ENCODE assay signal across 8 cellular contexts in the genomic region with DNA sequence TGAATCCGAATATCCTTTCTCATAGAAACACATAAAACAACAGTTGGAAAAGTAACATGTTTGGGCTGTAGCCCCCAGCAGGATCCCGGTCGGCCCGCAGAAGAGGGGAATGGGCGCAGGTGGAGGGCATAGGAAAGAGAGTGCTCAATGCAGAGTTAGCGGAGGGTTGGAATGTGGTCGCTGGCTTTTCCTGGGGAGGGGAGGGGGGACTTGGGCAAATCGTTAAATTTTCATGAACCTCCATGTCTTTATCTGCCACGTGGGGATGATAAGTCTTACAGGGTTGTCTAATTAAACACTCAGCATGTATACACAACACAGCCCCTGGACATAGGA. TPM values are rescaled to one million over a fixed set of nuclear protein-coding genes. Genes with fewer than 3 reads are reported as not detected.
DNase-seq lines count a peak whose midpoint lies in the region; ATAC-seq and TF ChIP-seq lines count a peak whose summit lies in the region.

No MANE protein-coding gene starts in this region.

- CTCF ChIA-PET in Panc1 (lab: Charles Lee) = no interaction called here

- DNase-seq in GM12864 (ENCODE audit: low read depth) (no peak), Panc1 (ENCODE audit: low read depth, low spot score) (no peak), esophagus muscularis mucosa (ENCODE audit: extremely low spot score) (no peak), prostate gland (ENCODE audit: low spot score) (no peak), NCI-H524 (lab: John Stamatoyannopoulos, UW) (no peak)

- no peaks in the 10 kb centered on the region for H3K27me3 ChIP-seq in Panc1 (ENCODE audit: control insufficient read depth, insufficient read depth, low read length)
- no peaks in the 10 kb centered on the region for H3K27me3 ChIP-seq in esophagus muscularis mucosa
- H3K27me3 ChIP-seq in prostate gland (replicated peaks; ENCODE audit: insufficient read depth) = no peaks in the 10 kb centered on the region

- WGBS in esophagus muscularis mucosa = 8% methylated on average over 9 of the region's 9 CpGs
- 10% methylated on average over 9 of the region's 9 CpGs for WGBS in prostate gland

- peak overlapping the region; percentile 81 for H3K4me3 ChIP-seq in GM12864 (ENCODE audit: low read depth, low read length)
- H3K4me3 ChIP-seq in Panc1 (ENCODE audit: low read depth in 2 of 2, low read length in 2 of 2) = peak overlapping the region; percentile 68 to 71
- peak overlapping the region; percentile 64 to 77 (median 69) for H3K4me3 ChIP-seq in esophagus muscularis mucosa
- peak overlapping the region; percentile 37 to 48 for H3K4me3 ChIP-seq in prostate gland

- TF ChIP-seq CTCF in GM12864 (IDR thresholded peaks at IDR 0.05; ENCODE audit: low read depth, low read length, missing control alignments) = no peak
- TF ChIP-seq CTCF in Panc1 (IDR thresholded peaks at IDR 0.05) = no peak
- TF ChIP-seq CTCF in esophagus muscularis mucosa (IDR thresholded peaks at IDR 0.05) = no peak
- TF ChIP-seq CTCF in prostate gland (IDR thresholded peaks at IDR 0.05) = no peak

- intact Hi-C loops in Panc1 (cut with micrococcal nuclease; ENCODE audit: unreplicated experiment) (no loop called here), esophagus muscularis mucosa (cut with DNase I) (loop anchor here (2.0 kb wide), 1 partner anchor 60 kb away; a partner anchor contains a TSS), prostate gland (cut with DNase I) (loop anchor here (5.0 kb wide), 1 partner anchor 62 kb away; a partner anchor contains a TSS)

- POLR2A ChIA-PET in Panc1 (lab: Charles Lee) = no interaction called here

- no peaks in the 10 kb centered on the region for H3K9me3 ChIP-seq in Panc1 (ENCODE audit: control insufficient read depth, insufficient read depth, low read depth, low read length)
- H3K9me3 ChIP-seq in esophagus muscularis mucosa = no peaks in the 10 kb centered on the region
- H3K9me3 ChIP-seq in prostate gland = no peaks in the 10 kb centered on the region

- peaks cover 11% of the 10 kb centered on the region for H3K4me1 ChIP-seq in Panc1 (ENCODE audit: control insufficient read depth, insufficient read depth, low read length)
- H3K4me1 ChIP-seq in esophagus muscularis mucosa = peaks cover 18 to 34% (median 26%) of the 10 kb centered on the region in 4 donors
- H3K4me1 ChIP-seq in prostate gland (replicated peaks) = no peaks in the 10 kb centered on the region

- no peaks in the 10 kb centered on the region for H3K36me3 ChIP-seq in Panc1 (ENCODE audit: control insufficient read depth, insufficient read depth, low read length)
- no peaks in the 10 kb centered on the region for H3K36me3 ChIP-seq in esophagus muscularis mucosa
- no peaks in the 10 kb centered on the region for H3K36me3 ChIP-seq in prostate gland

- no TSS peak for BruUV-seq in Panc1 (replicated peaks; lab: Mats Ljungman, UMichigan)

- TF ChIP-seq POLR2A in esophagus muscularis mucosa (IDR thresholded peaks at IDR 0.05; ENCODE audit: low read depth) = no peak
- no peak for TF ChIP-seq POLR2A in prostate gland (IDR thresholded peaks at IDR 0.05)

- no peak for ATAC-seq in Panc1
- no peak for ATAC-seq in HG03095 (IDR thresholded peaks at IDR 0.05; ENCODE audit: unreplicated experiment)
- ATAC-seq in GM19395 (IDR thresholded peaks at IDR 0.05; ENCODE audit: unreplicated experiment) = no peak
- ATAC-seq in HG03378 (IDR thresholded peaks at IDR 0.05; ENCODE audit: unreplicated experiment) = no peak

- no peak for TF ChIP-seq EP300 in esophagus muscularis mucosa (IDR thresholded peaks at IDR 0.05)

- in situ Hi-C loops in Panc1 (cut with HindIII; ENCODE audit: low pct_unique_long_range_greater_than_20kb, low sequenced_read_pairs) = no loop called here

- H3K27ac ChIP-seq in Panc1 (ENCODE audit: low read length) = peak overlapping the region; percentile 75
- peak overlapping the region; percentile 87 to 96 (median 93) for H3K27ac ChIP-seq in esophagus muscularis mucosa (replicated peaks in 1 of 4)
- peak overlapping the region; percentile 36 to 73 for H3K27ac ChIP-seq in prostate gland

RNA-seq across cellular contexts. Expression of a gene that starts 0.4 kb away (rescaled TPM):
- total RNA-seq in Panc1 (2021; ENCODE audit: unreplicated experiment) = 5.5 TPM
- 4.8 TPM for polyA plus RNA-seq in Panc1 (2012; ENCODE audit: insufficient read length)
- 10 to 100 TPM in 3 of 4 donors, 1 to 10 TPM in 1; 9.4 to 14.0 (median 10.6) TPM for total RNA-seq in esophagus muscularis mucosa
- 10 to 100 TPM in 1 of 2 donors, 1 to 10 TPM in 1; 8.2 to 16.8 TPM for total RNA-seq in prostate gland
